In genomic region chr1:162631546-162632233, GRCh38 we compare ENCODE assay signal across 9 cellular contexts. TPM values are rescaled to one million over a fixed set of nuclear protein-coding genes. Genes with fewer than 3 reads are reported as not detected.
DNase-seq lines count a peak whose midpoint lies in the region; ATAC-seq, FAIRE-seq and TF ChIP-seq lines count a peak whose summit lies in the region.
"Had no signal": no experiment of that assay in that cellular context is flagged by ENCODE, and none has a peak within 500 bp of the region (broad histone marks: within the 10 kb centered on the region; RNA-seq: fewer than 3 reads in every experiment).

No MANE protein-coding gene starts in this region.

- peaks cover 79% of the 10 kb centered on the region for H3K4me1 Mint-ChIP-seq in brain
- H3K4me1 Mint-ChIP-seq in natural killer cell treated with Interleukin-12 subunit alpha and Interleukin-12 subunit beta and Interleukin-15 and Interleukin-18, amount 100 ng/mL, for 72 hours (ENCODE audit: low read depth in 2 of 2) = peaks cover 0 to 2% of the 10 kb centered on the region in 2 donors

- WGBS in HepG2 (ENCODE audit: low lambda C conversion rate) = 78% methylated on average over 11 of the region's 11 CpGs

- H3K9me3 ChIP-seq in HEK293 (ENCODE audit: control insufficient read depth, insufficient read depth, low read depth, low read length) (no peaks in the 10 kb centered on the region), HepG2 (ENCODE audit: low read length) (no peaks in the 10 kb centered on the region)

- POLR2A ChIA-PET in HEK293 (lab: Yijun Ruan, JAX) (no interaction called here), HepG2 (lab: Yijun Ruan, JAX) (no interaction called here)

- TF ChIP-seq CTCF in HEK293 (tag by site-specific recombination; IDR thresholded peaks at IDR 0.05) (no peak), brain (conservative IDR thresholded peaks at IDR 0.05) (no peak), HepG2 (CRISPR knock-in tag; IDR thresholded peaks at IDR 0.05) (no peak)

- H3K27ac Mint-ChIP-seq in brain = peak overlapping the region in 3 of 5 experiments; percentile 93 to 95 (median 94)
- no peak overlapping the region for H3K27ac Mint-ChIP-seq in natural killer cell treated with Interleukin-12 subunit alpha and Interleukin-12 subunit beta and Interleukin-15 and Interleukin-18, amount 100 ng/mL, for 72 hours

- TF ChIP-seq EP300 in HepG2 (IDR thresholded peaks at IDR 0.05; ENCODE audit: low read depth in 2 of 2, low read length in 2 of 2) (no peak), HepG2 (CRISPR knock-in tag; IDR thresholded peaks at IDR 0.05; ENCODE audit: borderline replicate concordance) (no peak)

- no peak for FAIRE-seq in HepG2 (lab: Jason Lieb, UNC)

- H3K4me2 ChIP-seq in HepG2 (ENCODE audit: low read depth, low read length) = no peak overlapping the region

- no peaks in the 10 kb centered on the region for H3K79me2 ChIP-seq in HepG2 (ENCODE audit: insufficient read depth, low read length)

- H3K27ac ChIP-seq in HEK293 (ENCODE audit: extremely low read depth, low read depth, low read length) = no peak overlapping the region
- H3K27ac ChIP-seq in HepG2 (ENCODE audit: extremely low read length, insufficient read depth, low read length) = no peak overlapping the region
- H3K27ac ChIP-seq in temporal lobe (ENCODE audit: low read depth, low read length) = peak overlapping the region; percentile 34

- no peak for ATAC-seq in HepG2
- no peak for ATAC-seq in natural killer cell treated with Interleukin-12 subunit alpha and Interleukin-12 subunit beta and Interleukin-15 and Interleukin-18, amount 100 ng/mL, for 72 hours

- H3K4me1 ChIP-seq in HEK293 (ENCODE audit: control insufficient read depth, insufficient read depth, low read length) (peaks cover 2% of the 10 kb centered on the region; the same call in 1 of the 2 replicates), HepG2 (ENCODE audit: insufficient read depth, low read length) (no peaks in the 10 kb centered on the region)

- BruUV-seq in HepG2 (replicated peaks; lab: Mats Ljungman, UMichigan) = no TSS peak

- intact Hi-C loops in HepG2 (cut with micrococcal nuclease; ENCODE audit: unreplicated experiment) = no loop called here

- no peak overlapping the region for H3K4me3 ChIP-seq in HEK293 (ENCODE audit: low read depth, low read length)
- H3K4me3 ChIP-seq in HepG2 (replicated peaks in 1 of 3; ENCODE audit: insufficient read depth in 1 of 3, low read depth in 2 of 3, low read length in 3 of 3) = no peak overlapping the region

- H3K36me3 ChIP-seq in HEK293 (ENCODE audit: control insufficient read depth in 2 of 2, insufficient read depth in 1 of 2, low read length in 2 of 2) (no peaks in the 10 kb centered on the region), HepG2 (replicated peaks in 1 of 2; ENCODE audit: control insufficient read depth in 1 of 2, insufficient read depth in 2 of 2, low read length in 2 of 2) (no peaks in the 10 kb centered on the region)

- no peaks in the 10 kb centered on the region for H3K36me3 Mint-ChIP-seq in brain
- H3K36me3 Mint-ChIP-seq in natural killer cell treated with Interleukin-12 subunit alpha and Interleukin-12 subunit beta and Interleukin-15 and Interleukin-18, amount 100 ng/mL, for 72 hours = no peaks in the 10 kb centered on the region

- DNase-seq in HepG2 (ENCODE audit: low spot score) (no peak), NCI-H1105 (lab: John Stamatoyannopoulos, UW) (no peak), NCI-H2029 treated with DMSO at 0.1 percent for 48 hours (lab: John Stamatoyannopoulos, UW) (no peak), DMS53 (lab: John Stamatoyannopoulos, UW) (no peak)
- DNase-seq in natural killer cell treated with Interleukin-12 subunit alpha and Interleukin-12 subunit beta and Interleukin-15 and Interleukin-18, amount 100 ng/mL, for 72 hours (ENCODE audit: low spot score) = no peak
- DNase-seq: activated naive CD4-positive, alpha-beta T cell had no signal

- no peaks in the 10 kb centered on the region for H3K27me3 ChIP-seq in HepG2 (ENCODE audit: control insufficient read depth in 1 of 2, insufficient read depth in 2 of 2, low read length in 2 of 2)

- H3K9me3 Mint-ChIP-seq in brain = no peaks in the 10 kb centered on the region
- no peaks in the 10 kb centered on the region for H3K9me3 Mint-ChIP-seq in natural killer cell treated with Interleukin-12 subunit alpha and Interleukin-12 subunit beta and Interleukin-15 and Interleukin-18, amount 100 ng/mL, for 72 hours

- no peak for TF ChIP-seq RAD21 in HepG2 (CRISPR knock-in tag; IDR thresholded peaks at IDR 0.05)

- peak overlapping the region in 4 of 5 experiments; percentile 44 to 91 (median 84) for H3K4me3 Mint-ChIP-seq in brain
- no peak overlapping the region for H3K4me3 Mint-ChIP-seq in natural killer cell treated with Interleukin-12 subunit alpha and Interleukin-12 subunit beta and Interleukin-15 and Interleukin-18, amount 100 ng/mL, for 72 hours

- TF ChIP-seq POLR2A in HepG2 (IDR thresholded peaks at IDR 0.05; ENCODE audit: insufficient read depth in 1 of 2, low read depth in 2 of 2, low read length in 2 of 2) = no peak

- no peaks in the 10 kb centered on the region for H4K20me1 ChIP-seq in HepG2 (ENCODE audit: insufficient read depth, low read length)

- H3K9ac ChIP-seq in HepG2 (ENCODE audit: insufficient read depth, low read depth, low read length) = no peak overlapping the region

- in situ Hi-C loops in HepG2 (cut with HindIII; ENCODE audit: extremely low pct_ligation_motif_present, low pct_unique_long_range_greater_than_20kb) = no loop called here

- H2AFZ ChIP-seq in HepG2 (ENCODE audit: low read length) = no peak overlapping the region

- CTCF ChIA-PET in HEK293 (lab: Yijun Ruan, JAX) = interaction anchor here (0.6 to 2.2 kb wide), 7 partner anchors 14 to 1473 kb away, joined by 3 to 10 read pairs (median 4); no protein-coding TSS in a partner anchor
- CTCF ChIA-PET in HepG2 (lab: Yijun Ruan, JAX; ENCODE audit: low intra/inter-chr PET ratio, low total read pairs) = no interaction called here

- no peaks in the 10 kb centered on the region for H3K27me3 Mint-ChIP-seq in brain
- peaks cover 0 to 12% of the 10 kb centered on the region in 2 donors for H3K27me3 Mint-ChIP-seq in natural killer cell treated with Interleukin-12 subunit alpha and Interleukin-12 subunit beta and Interleukin-15 and Interleukin-18, amount 100 ng/mL, for 72 hours

TF ChIP-seq in HepG2, 621 proteins besides CTCF, POLR2A, EP300 and RAD21:
- TF ChIP-seq SP2 (CRISPR knock-in tag; IDR thresholded peaks at IDR 0.05) = no peak
- TF ChIP-seq GTF3A (CRISPR knock-in tag; conservative IDR thresholded peaks at IDR 0.05) = no peak
- peak; percentile 40; the same call in 1 of the 2 replicates for TF ChIP-seq ZNF652 (CRISPR knock-in tag; IDR thresholded peaks at IDR 0.05; ENCODE audit: borderline replicate concordance, low read depth)
TF ChIP-seq in HepG2: peak in this region for 1.

RNA-seq across cellular contexts. Expression of gene DDR2, which starts 0.6 kb away (rescaled TPM):
- polyA plus RNA-seq in brain (ENCODE audit: insufficient read depth, low read depth, low replicate concordance) (2.7 TPM), HepG2 (2011; rRNA removed) (0.30 and 0.36 TPM in 2 replicates)
- total RNA-seq in HepG2 (2016; rRNA removed; fragmentation: Illumina TruSeq; extraction: Trizol) (0.13 and 0.38 TPM in 2 replicates), temporal lobe (5.2 TPM)
- total RNA-seq in HepG2 (2016; cell fraction: cytosol; rRNA removed; fragmentation: Illumina TruSeq; extraction: Trizol; ENCODE audit: low read depth) = under 0.01 TPM in 1 of 2 replicates, not detected in the other
- total RNA-seq in HepG2 (2016; cell fraction: insoluble cytoplasmic fraction; rRNA removed; fragmentation: Illumina TruSeq; extraction: Trizol) = 0.15 and 0.43 TPM in 2 replicates
- 0.10 and 0.22 TPM in 2 replicates for total RNA-seq in HepG2 (2016; cell fraction: membrane; rRNA removed; fragmentation: Illumina TruSeq; extraction: Trizol)
- 1.3 and 2.1 TPM in 2 replicates for total RNA-seq in HepG2 (2016; cell fraction: nucleus; rRNA removed; fragmentation: Illumina TruSeq; extraction: Trizol)
- 0.15 and 0.18 TPM in 2 replicates for polyA plus RNA-seq in HepG2 (2011; cell fraction: cytosol; rRNA removed)
- 0.84 and 1.3 TPM in 2 replicates for polyA plus RNA-seq in HepG2 (2011; cell fraction: nucleus; rRNA removed)
- 0.23 and 0.40 TPM in 2 replicates for polyA plus RNA-seq in HepG2 (2012)
- 0.02 and 0.07 TPM in 2 replicates for polyA plus RNA-seq in HepG2 (2016; cell fraction: cytosol; fragmentation: Illumina TruSeq; extraction: Trizol; ENCODE audit: low read depth)
- polyA plus RNA-seq in HepG2 (2016; cell fraction: insoluble cytoplasmic fraction; fragmentation: Illumina TruSeq; extraction: Trizol; ENCODE audit: low read depth) = 0.09 and 0.14 TPM in 2 replicates
- 0.02 TPM in 2 replicates for polyA plus RNA-seq in HepG2 (2016; cell fraction: membrane; fragmentation: Illumina TruSeq; extraction: Trizol; ENCODE audit: low read depth)
- polyA plus RNA-seq in HepG2 (2016; cell fraction: nucleus; fragmentation: Illumina TruSeq; extraction: Trizol; ENCODE audit: insufficient read depth, low read depth) = 0.89 and 1.2 TPM in 2 replicates
- 1.2 and 3.1 TPM in 2 replicates for polyA minus RNA-seq in HepG2 (2011; rRNA and poly(A)+ RNA removed; ENCODE audit: low replicate concordance)
- polyA minus RNA-seq in HepG2 (2011; cell fraction: cytosol; rRNA and poly(A)+ RNA removed) = 0.59 TPM in 1 of 2 replicates, not detected in the other
- 1.5 and 2.5 TPM in 2 replicates for polyA minus RNA-seq in HepG2 (2011; cell fraction: nucleus; rRNA and poly(A)+ RNA removed)
- total RNA-seq in natural killer cell treated with Interleukin-12 subunit alpha and Interleukin-12 subunit beta and Interleukin-15 and Interleukin-18, amount 100 ng/mL, for 72 hours = 1 to 10 TPM in 1 of 2 donors, under 1 TPM in 1; 0.57 to 2.3 TPM

Comparison
In these comparisons a context has a peak if more than half of its experiments do, and no peak if none do; other contexts are left out.
1. H3K27ac Mint-ChIP-seq: peak in brain (3 of 5); none in natural killer cell treated with Interleukin-12 subunit alpha and Interleukin-12 subunit beta and Interleukin-15 and Interleukin-18, amount 100 ng/mL, for 72 hours (0 of 2).
2. Of the 63 proteins assayed by ChIP-seq in both HepG2 and HEK293: peak only in HepG2: none; only in HEK293: MZF1 and PRDM10; in both: none; in neither: 61.